Comparison of ENCODE assay signal across 8 cellular contexts in genomic region chr13:41916173-41916954, GRCh38. TPM values are rescaled to one million over a fixed set of nuclear protein-coding genes. Genes with fewer than 3 reads are reported as not detected.
DNase-seq lines count a peak whose midpoint lies in the region; ATAC-seq and TF ChIP-seq lines count a peak whose summit lies in the region.

No MANE protein-coding gene starts in this region.

- POLR2A ChIA-PET in WTC11 (lab: Charles Lee) = no interaction called here

- DNase-seq in Caki2 (ENCODE audit: low read depth) (peak; percentile 25), WTC11 (ENCODE audit: low spot score) (no peak), hepatocyte (ENCODE audit: low spot score) (peak; percentile 33), NCI-H510A treated with DMSO at 0.1 percent for 48 hours (lab: John Stamatoyannopoulos, UW) (no peak), NCI-H1417 treated with DMSO at 0.1 percent for 48 hours (lab: John Stamatoyannopoulos, UW) (no peak), iPS-NIHi11 (ENCODE audit: low spot score) (no peak)

- no peak overlapping the region for H3K4me3 Mint-ChIP-seq in WTC11

- ATAC-seq in GM19438 (IDR thresholded peaks at IDR 0.05; ENCODE audit: low read depth, unreplicated experiment) = peak; percentile 96
- ATAC-seq in HG03432 (IDR thresholded peaks at IDR 0.05; ENCODE audit: unreplicated experiment) = peak; percentile 95
- ATAC-seq in WTC11 = no peak

- peaks cover 32% of the 10 kb centered on the region for H3K79me2 ChIP-seq in hepatocyte

- H3K27ac ChIP-seq in hepatocyte = peak overlapping the region; percentile 21

- no peak overlapping the region for H2AFZ ChIP-seq in hepatocyte

- peaks cover 17% of the 10 kb centered on the region for H3K4me1 Mint-ChIP-seq in WTC11

- H3K36me3 Mint-ChIP-seq in WTC11 = peaks cover under 1% of the 10 kb centered on the region

- H3K9me3 Mint-ChIP-seq in WTC11 = peaks cover under 1% of the 10 kb centered on the region; the same call in 1 of the 2 replicates

- H3K27ac Mint-ChIP-seq in WTC11 = 0 out of 2 replicates have a peak overlapping the region, but pooled peaks have one; percentile 22

- peak overlapping the region; percentile 39 for H3K4me2 ChIP-seq in hepatocyte

- H3K27me3 ChIP-seq in hepatocyte = no peaks in the 10 kb centered on the region

- no peak overlapping the region for H3K4me3 ChIP-seq in hepatocyte

- CTCF ChIA-PET in WTC11 (lab: Charles Lee) = no interaction called here

- TF ChIP-seq CTCF in WTC11 (IDR thresholded peaks at IDR 0.05) (no peak), hepatocyte (IDR thresholded peaks at IDR 0.05; ENCODE audit: poor library complexity) (no peak)

- H3K36me3 ChIP-seq in hepatocyte (replicated peaks; ENCODE audit: insufficient read depth, low read depth) = no peaks in the 10 kb centered on the region

- H4K20me1 ChIP-seq in hepatocyte (ENCODE audit: insufficient read depth, poor library complexity, severe bottlenecking) = no peaks in the 10 kb centered on the region

- in situ Hi-C loops in Caki2 (cut with HindIII; ENCODE audit: low pct_unique_long_range_greater_than_20kb, low sequenced_read_pairs) = no loop called here

- peaks cover 6% of the 10 kb centered on the region for H3K4me1 ChIP-seq in hepatocyte (ENCODE audit: insufficient read depth)

- H3K27me3 Mint-ChIP-seq in WTC11 (ENCODE audit: low read depth) = no peaks in the 10 kb centered on the region

- WGBS in hepatocyte (ENCODE audit: low lambda C conversion rate, missing lambda C conversion rate) = 52% methylated on average over 5 of the region's 5 CpGs

- H3K9me2 ChIP-seq in hepatocyte (replicated peaks; ENCODE audit: insufficient read depth) = no peaks in the 10 kb centered on the region

- no peaks in the 10 kb centered on the region for H3K9me3 ChIP-seq in hepatocyte (ENCODE audit: low read depth)

TF ChIP-seq in WTC11, 78 proteins besides CTCF, POLR2A, EP300 and RAD21 (continues in another document):
- TF ChIP-seq ZBTB43 (CRISPR knock-in tag; IDR thresholded peaks at IDR 0.05) (no peak), ATF2 (CRISPR knock-in tag; IDR thresholded peaks at IDR 0.05; ENCODE audit: borderline replicate concordance, low read depth) (no peak), E2F1 (CRISPR knock-in tag; IDR thresholded peaks at IDR 0.05) (no peak), NR3C1 (CRISPR knock-in tag; conservative IDR thresholded peaks at IDR 0.05; ENCODE audit: low read depth) (no peak), AFF4 (CRISPR knock-in tag; IDR thresholded peaks at IDR 0.05; ENCODE audit: borderline replicate concordance) (no peak), ZMAT4 (CRISPR knock-in tag; IDR thresholded peaks at IDR 0.05) (no peak), ELF4 (CRISPR knock-in tag; IDR thresholded peaks at IDR 0.05; ENCODE audit: low read depth) (no peak), TEAD1 (CRISPR knock-in tag; IDR thresholded peaks at IDR 0.05) (no peak), GRHL2 (CRISPR knock-in tag; IDR thresholded peaks at IDR 0.05; ENCODE audit: insufficient replicate concordance, severe bottlenecking) (no peak), GABPB1 (CRISPR knock-in tag; IDR thresholded peaks at IDR 0.05) (no peak), ATF6 (CRISPR knock-in tag; IDR thresholded peaks at IDR 0.05) (no peak)

RNA-seq across cellular contexts. Expression of gene VWA8, which starts 44.5 kb away (rescaled TPM):
- 8.8 and 9.9 TPM in 2 replicates for total RNA-seq in Caki2 (2014; rRNA removed; shearing (Covaris generic); ENCODE audit: low replicate concordance)
- 19.9 to 22.2 TPM (median 20.8 TPM) in 3 replicates for total RNA-seq in WTC11 (2021)
- 19.5 and 26.6 TPM in 2 replicates for total RNA-seq in hepatocyte
- polyA plus RNA-seq in hepatocyte = 3.3 and 4.9 TPM in 2 replicates

Comparison
In these comparisons a context has a peak if more than half of its experiments do, and no peak if none do; other contexts are left out.
1. DNase-seq: peak in Caki2 (single experiment) and hepatocyte (single experiment); none in WTC11 (single experiment), NCI-H510A treated with DMSO at 0.1 percent for 48 hours (single experiment), NCI-H1417 treated with DMSO at 0.1 percent for 48 hours (single experiment) and iPS-NIHi11 (single experiment).